In genomic region chr6:95577317-95578105, GRCh38 we compare ENCODE assay signal across 8 cellular contexts. TPM values are rescaled to one million over a fixed set of nuclear protein-coding genes. Genes with fewer than 3 reads are reported as not detected.
A peak's percentile ranks its signal among the peaks of the same experiment; 100 is the strongest.
DNase-seq lines count a peak whose midpoint lies in the region; ATAC-seq, FAIRE-seq and TF ChIP-seq lines count a peak whose summit lies in the region.

MANEA (plus strand) TSS chr6:95577535; CDS start chr6:95586440, 8,905 bp downstream.

- peak within 1 kb of the TSS; percentile 100 for H2AFZ ChIP-seq in H1 (ENCODE audit: low read length)

- peaks cover 0 to 34% of the 10 kb centered on the region in 2 experiments; a peak in 2 of 4 replicates for H3K79me2 ChIP-seq in H1 (ENCODE audit: control insufficient read depth in 1 of 2, insufficient read depth in 2 of 2, low read length in 2 of 2)
- peaks cover 3% of the 10 kb centered on the region for H3K79me2 ChIP-seq in mesendoderm (ENCODE audit: control insufficient read depth, insufficient read depth, low read length)

- TF ChIP-seq EP300 in H1 (IDR thresholded peaks at IDR 0.05; ENCODE audit: borderline replicate concordance in 1 of 2, low read depth in 2 of 2, low read length in 2 of 2), result no peak

- peaks cover 5% of the 10 kb centered on the region for H3K23me2 ChIP-seq in H1 (ENCODE audit: low read depth, low read length)

- H3K27me3 ChIP-seq in H1 (replicated peaks in 1 of 4; ENCODE audit: control insufficient read depth in 3 of 4, extremely low read depth in 1 of 4, insufficient read depth in 3 of 4, low read length in 3 of 4) (no peaks in the 10 kb centered on the region), mesendoderm (ENCODE audit: insufficient read depth, low read length, poor library complexity) (no peaks in the 10 kb centered on the region)

- H3K79me1 ChIP-seq in H1 (ENCODE audit: low read depth, low read length) (no peaks in the 10 kb centered on the region), mesendoderm (ENCODE audit: low read length) (no peaks in the 10 kb centered on the region)

- no peaks in the 10 kb centered on the region for H4K20me1 ChIP-seq in H1 (replicated peaks in 1 of 2; ENCODE audit: control insufficient read depth in 1 of 2, insufficient read depth in 2 of 2, low read length in 2 of 2)

- H3K18ac ChIP-seq in H1 (ENCODE audit: extremely low read depth, low read length), result peak within 1 kb of the TSS; percentile 89
- peak within 1 kb of the TSS; percentile 80 for H3K18ac ChIP-seq in mesendoderm (ENCODE audit: low read length)

- TF ChIP-seq POLR2A in H1 (IDR thresholded peaks at IDR 0.05; ENCODE audit: control extremely low read depth in 1 of 2, low read depth in 2 of 2, low read length in 2 of 2), result peak; percentile 53 to 57; a peak in 1 of 3 replicates

- H2AK5ac ChIP-seq in H1 (ENCODE audit: low read depth, low read length) (no peak within 1 kb of the TSS), mesendoderm (ENCODE audit: low read length) (no peak within 1 kb of the TSS)

- H3K36me3 ChIP-seq in H1 (ENCODE audit: control insufficient read depth in 2 of 4, insufficient read depth in 4 of 4, low read length in 3 of 4) (no peaks in the 10 kb centered on the region), mesendoderm (ENCODE audit: control insufficient read depth, insufficient read depth, low read length) (no peaks in the 10 kb centered on the region)

- H3K4ac ChIP-seq in H1 (replicated peaks; ENCODE audit: insufficient read length, low read depth, low read length) (peak within 1 kb of the TSS; percentile 2), mesendoderm (ENCODE audit: low read depth, low read length) (peak within 1 kb of the TSS; percentile 74)

- H2BK5ac ChIP-seq in H1 (ENCODE audit: low read depth, low read length), result peak within 1 kb of the TSS; percentile 76
- H2BK5ac ChIP-seq in mesendoderm (ENCODE audit: low read length), result peak within 1 kb of the TSS; percentile 86

- TF ChIP-seq CTCF in H1 (IDR thresholded peaks at IDR 0.05; ENCODE audit: control extremely low read depth in 1 of 3, insufficient read depth in 1 of 3, low read depth in 1 of 3, low read length in 3 of 3), result no peak

- no peak for FAIRE-seq in H1 (lab: Jason Lieb, UNC)

- H4K8ac ChIP-seq in H1 (ENCODE audit: extremely low read depth, insufficient read depth, low read length) (peak within 1 kb of the TSS; percentile 87; the same call in 1 of the 2 replicates), mesendoderm (ENCODE audit: low read depth, low read length) (no peak within 1 kb of the TSS)

- peak within 1 kb of the TSS; percentile 94 for H4K5ac ChIP-seq in H1 (ENCODE audit: insufficient read length, low read depth, low read length)
- H4K5ac ChIP-seq in mesendoderm (ENCODE audit: low read length), result peak within 1 kb of the TSS; percentile 14

- no peak within 1 kb of the TSS for H2BK20ac ChIP-seq in H1 (ENCODE audit: low read length)

- H3K9me3 ChIP-seq in H1 (ENCODE audit: insufficient read depth in 2 of 2, low read depth in 1 of 2, low read length in 1 of 2), result no peaks in the 10 kb centered on the region

- H2BK12ac ChIP-seq in H1 (ENCODE audit: low read depth, low read length), result peak within 1 kb of the TSS; percentile 86

- peak within 1 kb of the TSS; percentile 94 for H4K91ac ChIP-seq in H1 (replicated peaks; ENCODE audit: insufficient read length, low read length)

- CTCF ChIA-PET in H1 (lab: Charles Lee; ENCODE audit: partially characterized antibody), result interaction anchor here (1.4 kb wide), 1 partner anchor 348 kb away, joined by 3 read pairs; no protein-coding TSS in a partner anchor

- H2BK15ac ChIP-seq in H1 (ENCODE audit: low read length) (0 out of 2 replicates have a peak within 1 kb of the TSS, but pooled peaks have one; percentile 13), mesendoderm (replicated peaks; ENCODE audit: low read depth) (no peak within 1 kb of the TSS)

- DNase-seq in COLO829 (ENCODE audit: low spot score), result peak; percentile 53
- peak; percentile 79 for DNase-seq in HT-29 (ENCODE audit: low spot score)
- peak; percentile 91 for DNase-seq in NOMO-1 treated with DMSO at 0.1 percent for 48 hours (lab: John Stamatoyannopoulos, UW; ENCODE audit: unreplicated experiment)
- DNase-seq in activated CD8-positive, alpha-beta memory T cell treated with anti-CD3 and anti-CD28 coated beads for 4 hours (ENCODE audit: low read depth in 2 of 2), result peak; percentile 54 to 61
- DNase-seq in H1 (ENCODE audit: low read depth in 1 of 2, low spot score in 2 of 2), result peak; percentile 65 to 85
- peak; percentile 96 for DNase-seq in mesendoderm
- peak; percentile 63 for DNase-seq in stimulated activated CD8-positive, alpha-beta memory T cell treated with anti-CD3 and anti-CD28 coated beads, Interleukin-12 subunit alpha, Interleukin-12 subunit beta, amount 100 ng/mL, for 4 hours (ENCODE audit: low read depth)

- WGBS in H1 (ENCODE audit: extremely low coverage in 1 of 2, insufficient coverage in 1 of 2, insufficient read length in 1 of 2, insufficient replicate concordance in 2 of 2, low coverage in 1 of 2, low lambda C conversion rate in 2 of 2, missing lambda C conversion rate in 1 of 2), 2 experiments, result 1% methylated on average over 50 of the region's 70 CpGs; no CpG with 5 or more reads in 1 of the 2 experiments
- no CpG with 5 or more reads among the region's 70 CpGs for WGBS in mesendoderm (ENCODE audit: extremely low coverage, insufficient coverage, low lambda C conversion rate)

- H3K4me1 ChIP-seq in H1 (replicated peaks in 1 of 4; ENCODE audit: control insufficient read depth in 3 of 4, insufficient read depth in 4 of 4, low read length in 3 of 4) (peaks cover 0 to 1% (median 0%) of the 10 kb centered on the region in 4 experiments; a peak in 2 of 7 replicates), mesendoderm (ENCODE audit: control insufficient read depth, low read depth, low read length) (peaks cover 4% of the 10 kb centered on the region)

- peak within 1 kb of the TSS; percentile 63 to 88 (median 71) for H3K9ac ChIP-seq in H1 (replicated peaks in 1 of 4; ENCODE audit: extremely low read depth in 1 of 4, low read depth in 3 of 4, low read length in 3 of 4)
- H3K9ac ChIP-seq in mesendoderm (ENCODE audit: low read length), result peak within 1 kb of the TSS; percentile 89

- no peak within 1 kb of the TSS for H3K14ac ChIP-seq in H1 (ENCODE audit: insufficient read length)

- no peak for TF ChIP-seq RAD21 in H1 (IDR thresholded peaks at IDR 0.05 in 1 of 2, conservative IDR thresholded peaks at IDR 0.05 in 1 of 2; ENCODE audit: low read depth in 2 of 2, low read length in 2 of 2)

- H3K56ac ChIP-seq in H1 (replicated peaks; ENCODE audit: insufficient read length, low read depth, low read length), result peak within 1 kb of the TSS; percentile 82
- H3K56ac ChIP-seq in mesendoderm (ENCODE audit: low read length), result peak within 1 kb of the TSS; percentile 98

- H3K23ac ChIP-seq in H1 (ENCODE audit: insufficient read length) (no peak within 1 kb of the TSS), mesendoderm (ENCODE audit: low read length) (peak within 1 kb of the TSS; percentile 81)

- POLR2A ChIA-PET in H1 (lab: Charles Lee; ENCODE audit: partially characterized antibody), result interaction anchor here (0.6 kb wide), 1 partner anchor 290 kb away, joined by 3 read pairs; no protein-coding TSS in a partner anchor

- H3K27ac ChIP-seq in H1 (ENCODE audit: low read depth, low read length), result peak within 1 kb of the TSS; percentile 83
- peak within 1 kb of the TSS; percentile 94 for H3K27ac ChIP-seq in mesendoderm (ENCODE audit: low read depth, low read length)

- peak; percentile 82 for ATAC-seq in GM21360 (IDR thresholded peaks at IDR 0.05; ENCODE audit: unreplicated experiment)

- H3K4me2 ChIP-seq in H1 (ENCODE audit: insufficient read depth in 1 of 2, low read depth in 2 of 2, low read length in 2 of 2) (peak within 1 kb of the TSS; percentile 87 to 97), mesendoderm (ENCODE audit: low read length) (peak within 1 kb of the TSS; percentile 93)

- peak within 1 kb of the TSS; percentile 76 to 89 (median 82) for H3K4me3 ChIP-seq in H1 (ENCODE audit: extremely low read depth in 1 of 4, insufficient read depth in 2 of 4, low read depth in 3 of 4, low read length in 4 of 4)
- H3K4me3 ChIP-seq in mesendoderm (ENCODE audit: low read length), result peak within 1 kb of the TSS; percentile 84

- H2BK120ac ChIP-seq in H1 (replicated peaks; ENCODE audit: low read depth, low read length) (no peak within 1 kb of the TSS), mesendoderm (ENCODE audit: low read depth, low read length) (no peak within 1 kb of the TSS)

TF ChIP-seq in H1, 55 proteins besides CTCF, POLR2A, EP300 and RAD21 (continues in another document):
- TF ChIP-seq RBBP5 (IDR thresholded peaks at IDR 0.05; ENCODE audit: borderline replicate concordance, low read depth, low read length), result peak; percentile 97
- TF ChIP-seq POLR2AphosphoS5 (IDR thresholded peaks at IDR 0.05; ENCODE audit: low read depth, low read length), result peak; percentile 57; the same call in 1 of the 2 replicates
- TF ChIP-seq YY1 (IDR thresholded peaks at IDR 0.05; ENCODE audit: low read depth, low read length), result no peak
- TF ChIP-seq E2F6 (IDR thresholded peaks at IDR 0.05), result peak; percentile 91
- peak in 1 of 2 experiments; percentile 65; a peak in 1 of 4 replicates for TF ChIP-seq HDAC2 (IDR thresholded peaks at IDR 0.05; ENCODE audit: borderline replicate concordance in 1 of 2, low read depth in 2 of 2, low read length in 2 of 2)
- TF ChIP-seq MAX (IDR thresholded peaks at IDR 0.05), result peak; percentile 89
- TF ChIP-seq TAF1 (IDR thresholded peaks at IDR 0.05; ENCODE audit: low read depth, low read length), result peak; percentile 49; the same call in 1 of the 2 replicates

RNA-seq across cellular contexts. Expression of gene MANEA, which starts in this region (rescaled TPM):
- 1.9 and 2.3 TPM in 2 replicates for total RNA-seq in HT-29 (2014; rRNA removed; shearing (Covaris generic))
- total RNA-seq in H1 (2021; fragmentation: NEBNext Ultra II Directional; extraction: Animal tissue kit (Norgen Biotek cat#: 25700)), result 8.4 and 10.4 TPM in 2 replicates
- 1.4 and 2.8 TPM in 2 replicates for polyA plus RNA-seq in H1 (2011; rRNA removed)
- polyA plus RNA-seq in H1 (2011; cell fraction: cytosol; rRNA removed), result 2.5 TPM
- polyA plus RNA-seq in H1 (2011; cell fraction: nucleus; rRNA removed), result 0.78 TPM
- polyA plus RNA-seq in H1 (2012, experiment 1 of 2), result 1.9 to 3.7 TPM (median 2.1 TPM) in 4 replicates
- 0.75 TPM for polyA plus RNA-seq in H1 (2012, experiment 2 of 2)
- polyA plus RNA-seq in H1 (2013, experiment 1 of 2), result 10.1 TPM
- 10.0 TPM for polyA plus RNA-seq in H1 (2013, experiment 2 of 2)
- polyA minus RNA-seq in H1 (2011; rRNA and poly(A)+ RNA removed), result 2.3 and 6.4 TPM in 2 replicates
- 2.3 TPM for polyA minus RNA-seq in H1 (2011; cell fraction: cytosol; rRNA and poly(A)+ RNA removed)
- 9.5 TPM for polyA minus RNA-seq in H1 (2011; cell fraction: nucleus; rRNA and poly(A)+ RNA removed)
- polyA plus RNA-seq in mesendoderm (2013, experiment 1 of 2), result 10.0 TPM
- 10.3 TPM for polyA plus RNA-seq in mesendoderm (2013, experiment 2 of 2)

Comparison
In these comparisons a context has a peak if more than half of its experiments do, and no peak if none do; other contexts are left out.
1. Peak in every context shown above with its lines: DNase-seq, ATAC-seq, H3K4me3 ChIP-seq and H3K27ac ChIP-seq.